ENCODE assay signal across 8 cellular contexts in the genomic region with DNA sequence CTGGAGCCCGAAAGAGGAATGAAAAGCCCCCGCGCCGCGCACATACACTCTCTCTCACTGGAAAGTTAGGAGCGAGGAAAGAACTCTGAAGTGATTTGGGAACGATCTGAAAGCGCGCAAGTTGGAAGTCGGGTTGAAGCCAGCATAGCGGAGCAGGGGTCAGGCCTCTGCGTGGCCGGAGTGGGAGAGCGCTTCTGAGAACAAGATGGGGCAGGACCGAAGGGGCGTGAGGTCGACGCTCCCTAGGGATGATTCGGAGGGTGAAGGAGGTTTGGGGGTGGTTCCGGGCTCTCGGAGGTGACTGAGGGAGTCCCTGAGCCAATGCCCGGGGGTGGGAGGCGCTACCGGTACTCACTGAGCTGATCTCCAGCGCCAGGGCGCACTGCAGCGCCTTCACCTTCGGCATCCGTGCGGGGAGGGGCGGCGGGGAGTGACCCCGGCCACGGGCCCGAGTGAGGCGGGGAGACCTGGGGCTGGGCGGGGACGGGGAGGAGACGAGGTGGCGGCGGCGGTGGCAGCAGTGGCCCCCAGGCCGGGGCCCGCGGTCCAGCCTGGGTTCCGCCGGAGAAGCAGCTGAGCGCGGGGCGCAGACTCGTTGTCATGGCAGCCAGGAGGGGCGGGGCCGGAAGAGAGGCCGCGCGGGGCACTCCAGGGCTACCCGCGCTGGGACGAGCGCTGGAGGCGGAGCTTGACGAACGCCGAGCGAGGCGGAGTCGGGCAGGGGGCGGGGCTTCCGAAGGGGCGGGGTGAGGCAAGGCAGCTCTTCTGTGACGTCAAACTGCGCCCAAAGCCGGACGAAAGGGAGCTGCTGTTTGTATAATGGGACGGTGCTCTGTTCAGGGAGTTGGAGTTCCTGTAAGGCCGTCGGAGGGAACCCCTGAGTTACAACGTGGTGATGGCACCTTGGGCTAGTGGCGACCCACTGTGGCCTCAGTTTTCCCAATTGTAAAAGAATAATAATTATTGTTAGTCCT. TPM values are rescaled to one million over a fixed set of nuclear protein-coding genes. Genes with fewer than 3 reads are reported as not detected.
DNase-seq lines count a peak whose midpoint lies in the region; ATAC-seq and TF ChIP-seq lines count a peak whose summit lies in the region.

A gene (minus strand): TSS at position 602 of the 974 bp plus-strand sequence. CDS start 196 bp downstream, at position 406.

- no peaks in the 10 kb centered on the region for H3K9me3 ChIP-seq in lower lobe of right lung

- intact Hi-C loops in lower lobe of right lung (cut with DNase I), result no loop called here

- peak; percentile 99 for ATAC-seq in GM19324 (IDR thresholded peaks at IDR 0.05; ENCODE audit: low FRiP score, unreplicated experiment)
- peak; percentile 99 for ATAC-seq in HG03439 (IDR thresholded peaks at IDR 0.05; ENCODE audit: unreplicated experiment)
- ATAC-seq in lower lobe of right lung, result peak; percentile 98

- DNase-seq in AML-193 (lab: John Stamatoyannopoulos, UW) (peak; percentile 84 to 87), NCI-H510A treated with DMSO at 0.1 percent for 48 hours (lab: John Stamatoyannopoulos, UW) (peak; percentile 92), lower lobe of right lung (peak; percentile 98)
- peak; percentile 96 for DNase-seq in activated CD8-positive, alpha-beta memory T cell treated with anti-CD3 and anti-CD28 coated beads for 24 hours
- DNase-seq in effector CD4-positive, alpha-beta T cell, result peak; percentile 74
- peak; percentile 94 for DNase-seq in stimulated activated CD4-positive, alpha-beta T cell treated with anti-CD3 and anti-CD28 coated beads, Interleukin-4, amount 100 ng/mL, for 24 hours

- no peaks in the 10 kb centered on the region for H3K36me3 ChIP-seq in lower lobe of right lung

- no peaks in the 10 kb centered on the region for H3K27me3 ChIP-seq in lower lobe of right lung (ENCODE audit: low read depth)

- H3K27ac ChIP-seq in lower lobe of right lung, result peak within 1 kb of the TSS; percentile 82

- TF ChIP-seq CTCF in lower lobe of right lung (IDR thresholded peaks at IDR 0.05), result no peak

- peaks cover 39% of the 10 kb centered on the region for H3K4me1 ChIP-seq in lower lobe of right lung

- peak within 1 kb of the TSS; percentile 75 for H3K4me3 ChIP-seq in lower lobe of right lung

RNA-seq across cellular contexts. Expression of the gene that starts here (rescaled TPM):
- 32.4 TPM for total RNA-seq in lower lobe of right lung

Comparison
In these comparisons a context has a peak if more than half of its experiments do, and no peak if none do; other contexts are left out.
1. Peak in every context shown above with its lines: DNase-seq, ATAC-seq, H3K4me3 ChIP-seq and H3K27ac ChIP-seq.